1 cellular context compared by ENCODE assay signal in genomic region chr7:134126937-134127848, GRCh38.
TF ChIP-seq lines count a peak whose summit lies in the region.

A gene with protein sequence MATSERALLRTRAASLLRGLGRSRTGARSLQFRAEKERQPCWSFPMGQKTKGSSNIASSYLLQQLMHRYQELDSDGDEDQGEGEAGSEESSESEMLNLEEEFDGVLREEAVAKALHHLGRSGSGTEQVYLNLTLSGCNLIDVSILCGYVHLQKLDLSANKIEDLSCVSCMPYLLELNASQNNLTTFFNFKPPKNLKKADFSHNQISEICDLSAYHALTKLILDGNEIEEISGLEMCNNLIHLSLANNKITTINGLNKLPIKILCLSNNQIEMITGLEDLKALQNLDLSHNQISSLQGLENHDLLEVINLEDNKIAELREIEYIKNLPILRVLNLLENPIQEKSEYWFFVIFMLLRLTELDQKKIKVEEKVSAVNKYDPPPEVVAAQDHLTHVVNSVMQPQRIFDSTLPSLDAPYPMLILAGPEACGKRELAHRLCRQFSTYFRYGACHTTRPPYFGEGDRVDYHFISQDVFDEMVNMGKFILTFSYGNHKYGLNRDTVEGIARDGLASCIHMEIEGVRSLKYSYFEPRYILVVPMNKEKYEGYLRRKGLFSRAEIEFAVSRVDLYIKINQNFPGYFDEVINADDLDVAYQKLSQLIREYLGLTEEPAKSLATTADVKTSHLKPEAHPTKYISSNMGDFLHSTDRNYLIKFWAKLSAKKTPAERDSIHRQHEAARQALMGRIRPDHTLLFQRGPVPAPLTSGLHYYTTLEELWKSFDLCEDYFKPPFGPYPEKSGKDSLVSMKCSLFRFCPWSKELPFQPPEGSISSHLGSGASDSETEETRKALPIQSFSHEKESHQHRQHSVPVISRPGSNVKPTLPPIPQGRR (plus strand): TSS chr7:134127340. CDS start chr7:134127368, 28 bp downstream.

TF ChIP-seq in K562, 482 proteins besides CTCF, POLR2A, EP300 and RAD21 (continued from another document and continues in another):
- TF ChIP-seq, protein P1, sequence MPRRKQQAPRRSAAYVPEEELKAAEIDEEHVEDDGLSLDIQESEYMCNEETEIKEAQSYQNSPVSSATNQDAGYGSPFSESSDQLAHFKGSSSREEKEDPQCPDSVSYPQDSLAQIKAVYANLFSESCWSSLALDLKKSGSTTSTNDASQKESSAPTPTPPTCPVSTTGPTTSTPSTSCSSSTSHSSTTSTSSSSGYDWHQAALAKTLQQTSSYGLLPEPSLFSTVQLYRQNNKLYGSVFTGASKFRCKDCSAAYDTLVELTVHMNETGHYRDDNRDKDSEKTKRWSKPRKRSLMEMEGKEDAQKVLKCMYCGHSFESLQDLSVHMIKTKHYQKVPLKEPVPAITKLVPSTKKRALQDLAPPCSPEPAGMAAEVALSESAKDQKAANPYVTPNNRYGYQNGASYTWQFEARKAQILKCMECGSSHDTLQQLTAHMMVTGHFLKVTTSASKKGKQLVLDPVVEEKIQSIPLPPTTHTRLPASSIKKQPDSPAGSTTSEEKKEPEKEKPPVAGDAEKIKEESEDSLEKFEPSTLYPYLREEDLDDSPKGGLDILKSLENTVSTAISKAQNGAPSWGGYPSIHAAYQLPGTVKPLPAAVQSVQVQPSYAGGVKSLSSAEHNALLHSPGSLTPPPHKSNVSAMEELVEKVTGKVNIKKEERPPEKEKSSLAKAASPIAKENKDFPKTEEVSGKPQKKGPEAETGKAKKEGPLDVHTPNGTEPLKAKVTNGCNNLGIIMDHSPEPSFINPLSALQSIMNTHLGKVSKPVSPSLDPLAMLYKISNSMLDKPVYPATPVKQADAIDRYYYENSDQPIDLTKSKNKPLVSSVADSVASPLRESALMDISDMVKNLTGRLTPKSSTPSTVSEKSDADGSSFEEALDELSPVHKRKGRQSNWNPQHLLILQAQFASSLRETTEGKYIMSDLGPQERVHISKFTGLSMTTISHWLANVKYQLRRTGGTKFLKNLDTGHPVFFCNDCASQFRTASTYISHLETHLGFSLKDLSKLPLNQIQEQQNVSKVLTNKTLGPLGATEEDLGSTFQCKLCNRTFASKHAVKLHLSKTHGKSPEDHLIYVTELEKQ (CRISPR knock-in tag; IDR thresholded peaks at IDR 0.05): no peak
- TF ChIP-seq, protein P2, sequence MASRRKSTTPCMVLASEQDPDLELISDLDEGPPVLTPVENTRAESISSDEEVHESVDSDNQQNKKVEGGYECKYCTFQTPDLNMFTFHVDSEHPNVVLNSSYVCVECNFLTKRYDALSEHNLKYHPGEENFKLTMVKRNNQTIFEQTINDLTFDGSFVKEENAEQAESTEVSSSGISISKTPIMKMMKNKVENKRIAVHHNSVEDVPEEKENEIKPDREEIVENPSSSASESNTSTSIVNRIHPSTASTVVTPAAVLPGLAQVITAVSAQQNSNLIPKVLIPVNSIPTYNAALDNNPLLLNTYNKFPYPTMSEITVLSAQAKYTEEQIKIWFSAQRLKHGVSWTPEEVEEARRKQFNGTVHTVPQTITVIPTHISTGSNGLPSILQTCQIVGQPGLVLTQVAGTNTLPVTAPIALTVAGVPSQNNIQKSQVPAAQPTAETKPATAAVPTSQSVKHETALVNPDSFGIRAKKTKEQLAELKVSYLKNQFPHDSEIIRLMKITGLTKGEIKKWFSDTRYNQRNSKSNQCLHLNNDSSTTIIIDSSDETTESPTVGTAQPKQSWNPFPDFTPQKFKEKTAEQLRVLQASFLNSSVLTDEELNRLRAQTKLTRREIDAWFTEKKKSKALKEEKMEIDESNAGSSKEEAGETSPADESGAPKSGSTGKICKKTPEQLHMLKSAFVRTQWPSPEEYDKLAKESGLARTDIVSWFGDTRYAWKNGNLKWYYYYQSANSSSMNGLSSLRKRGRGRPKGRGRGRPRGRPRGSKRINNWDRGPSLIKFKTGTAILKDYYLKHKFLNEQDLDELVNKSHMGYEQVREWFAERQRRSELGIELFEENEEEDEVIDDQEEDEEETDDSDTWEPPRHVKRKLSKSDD (conservative IDR thresholded peaks at IDR 0.05; ENCODE audit: low read length): no peak; the same call in 1 of the 2 replicates
- TF ChIP-seq ARHGAP35 (IDR thresholded peaks at IDR 0.05; ENCODE audit: partially characterized antibody) (peak; percentile 62), CBFA2T3 (IDR thresholded peaks at IDR 0.05) (no peak), FOXJ3 (CRISPR knock-in tag; IDR thresholded peaks at IDR 0.05) (peak; percentile 90), HDGF (IDR thresholded peaks at IDR 0.05) (0 out of 2 replicates have a peak, but pooled peaks have one; percentile 41), BMI1 (IDR thresholded peaks at IDR 0.05; ENCODE audit: low read length) (peak; percentile 94), FOXP1 (CRISPR knock-in tag; IDR thresholded peaks at IDR 0.05) (no peak), YY1 (IDR thresholded peaks at IDR 0.05; ENCODE audit: borderline replicate concordance in 1 of 3, control insufficient read depth in 1 of 3, extremely low read depth in 1 of 3, insufficient read depth in 3 of 3, insufficient read length in 1 of 3, insufficient replicate concordance in 2 of 3, low read depth in 1 of 3, low read length in 2 of 3) (peak; percentile 88 to 99 (median 97)), MAFF (IDR thresholded peaks at IDR 0.05; ENCODE audit: low read length) (no peak), FOS (IDR thresholded peaks at IDR 0.05; ENCODE audit: extremely low read depth, insufficient read length) (no peak), ARID3A (IDR thresholded peaks at IDR 0.05; ENCODE audit: borderline replicate concordance, low read depth, low read length) (no peak), ZNF143 (CRISPR knock-in tag; IDR thresholded peaks at IDR 0.05) (peak; percentile 90), ASH1L (IDR thresholded peaks at IDR 0.05; ENCODE audit: borderline replicate concordance, low read depth, partially characterized antibody) (peak; percentile 28), KDM5B (IDR thresholded peaks at IDR 0.05; ENCODE audit: insufficient replicate concordance, low read depth, low read length) (peak; percentile 42), BRCA1 (IDR thresholded peaks at IDR 0.05) (no peak), BRCA1 (CRISPR knock-in tag; IDR thresholded peaks at IDR 0.05) (no peak), SIX5 (IDR thresholded peaks at IDR 0.05; ENCODE audit: borderline replicate concordance in 1 of 2, insufficient read depth in 1 of 2, low read depth in 1 of 2, low read length in 2 of 2) (peak; percentile 82 to 86), MAZ (CRISPR knock-in tag; conservative IDR thresholded peaks at IDR 0.05 in 1 of 2, IDR thresholded peaks at IDR 0.05 in 1 of 2) (peak; percentile 34 to 69; a peak in 2 of 4 replicates), ZNF507 (tag; conservative IDR thresholded peaks at IDR 0.05) (no peak), NKRF (IDR thresholded peaks at IDR 0.05; ENCODE audit: borderline replicate concordance) (peak; percentile 90), ARID4B (CRISPR knock-in tag; IDR thresholded peaks at IDR 0.05) (peak; percentile 88), ZNF764 (CRISPR knock-in tag; IDR thresholded peaks at IDR 0.05; ENCODE audit: low read depth) (no peak), PRDM10 (IDR thresholded peaks at IDR 0.05; ENCODE audit: partially characterized antibody) (no peak), SLC30A9 (CRISPR knock-in tag; IDR thresholded peaks at IDR 0.05) (no peak)
